Comparison of ENCODE assay signal across 1 cellular context in genomic region chr14:80954771-80955299, GRCh38.
A peak's percentile ranks its signal among the peaks of the same experiment; 100 is the strongest.
TF ChIP-seq lines count a peak whose summit lies in the region.

No MANE protein-coding gene starts in this region.

TF ChIP-seq in K562, 482 proteins besides CTCF, POLR2A, EP300 and RAD21 (continued from another document):
- peak; percentile 44; the same call in 1 of the 2 replicates for TF ChIP-seq STAG1 (CRISPR knock-in tag; IDR thresholded peaks at IDR 0.05; ENCODE audit: borderline replicate concordance)
- TF ChIP-seq DEAF1 (CRISPR knock-in tag; IDR thresholded peaks at IDR 0.05): peak; percentile 72
- TF ChIP-seq RBM34 (IDR thresholded peaks at IDR 0.05; ENCODE audit: borderline replicate concordance, insufficient read depth, low read length): no peak
- peak; percentile 54; the same call in 1 of the 2 replicates for TF ChIP-seq CXXC5 (CRISPR knock-in tag; IDR thresholded peaks at IDR 0.05)
